ENCODE assay signal across 8 cellular contexts in the genomic region with DNA sequence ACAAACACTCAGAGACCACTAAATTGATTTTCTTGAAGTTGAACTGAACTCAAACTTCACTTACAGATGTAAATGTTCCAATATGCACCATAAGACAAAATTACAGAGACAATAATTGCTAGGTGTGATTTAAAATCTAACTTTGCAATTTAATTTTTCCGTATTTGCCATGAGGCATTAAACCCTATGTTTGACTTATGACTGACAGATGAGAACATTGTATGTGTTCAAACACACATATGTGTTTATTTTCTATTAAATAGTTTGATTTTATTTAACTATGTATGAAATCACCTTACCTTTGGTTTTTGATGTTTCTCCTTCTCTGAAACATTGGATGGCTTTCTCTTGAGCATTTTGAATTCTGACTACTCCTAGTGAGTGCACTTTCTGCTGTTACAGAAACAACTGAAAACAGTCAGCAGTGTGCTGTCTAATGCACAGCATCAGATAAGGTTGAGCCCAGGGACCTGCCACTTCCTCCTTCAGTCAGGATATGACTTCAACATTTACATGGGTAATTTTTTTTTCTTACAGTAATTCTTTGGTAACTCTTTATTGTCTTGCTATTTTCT. TPM values are rescaled to one million over a fixed set of nuclear protein-coding genes. Genes with fewer than 3 reads are reported as not detected.
A peak's percentile ranks its signal among the peaks of the same experiment; 100 is the strongest.
DNase-seq lines count a peak whose midpoint lies in the region; ATAC-seq lines count a peak whose summit lies in the region.

TSS of gene SAMSN1 (minus strand) at position 410 of the 575 bp plus-strand sequence. CDS start at position 356, 54 bp downstream.

- ATAC-seq in GM18858 (IDR thresholded peaks at IDR 0.05; ENCODE audit: unreplicated experiment) (peak; percentile 86), HG02938 (IDR thresholded peaks at IDR 0.05; ENCODE audit: unreplicated experiment) (peak; percentile 94)
- ATAC-seq in naive thymus-derived CD8-positive, alpha-beta T cell: peak; percentile 93 to 95

- POLR2A ChIA-PET in naive thymus-derived CD8-positive, alpha-beta T cell (lab: Charles Lee): no interaction called here

- H3K4me1 Mint-ChIP-seq in activated naive CD8-positive, alpha-beta T cell treated with anti-CD3 and anti-CD28 coated beads for 36 hours: peaks cover 54% of the 10 kb centered on the region
- H3K4me1 Mint-ChIP-seq in naive thymus-derived CD8-positive, alpha-beta T cell: peaks cover 21 to 72% (median 41%) of the 10 kb centered on the region in 4 donors

- no peaks in the 10 kb centered on the region for H3K27me3 Mint-ChIP-seq in activated naive CD8-positive, alpha-beta T cell treated with anti-CD3 and anti-CD28 coated beads for 36 hours
- H3K27me3 Mint-ChIP-seq in naive thymus-derived CD8-positive, alpha-beta T cell: no peaks in the 10 kb centered on the region

- DNase-seq in SIG-M5 treated with dmso at 0.1 percent for 504 hours (lab: John Stamatoyannopoulos, UW; ENCODE audit: unreplicated experiment): peak; percentile 87
- DNase-seq in activated naive CD8-positive, alpha-beta T cell treated with anti-CD3 and anti-CD28 coated beads for 36 hours: peak; percentile 62
- DNase-seq in naive thymus-derived CD8-positive, alpha-beta T cell: peak in 9 of 10 donors; percentile 35 to 81 (median 66)
- no peak for DNase-seq in NCI-H2029 (lab: John Stamatoyannopoulos, UW)
- no peak for DNase-seq in EL
- DNase-seq in NCI-H1930 (lab: John Stamatoyannopoulos, UW): no peak

- H3K27ac Mint-ChIP-seq in activated naive CD8-positive, alpha-beta T cell treated with anti-CD3 and anti-CD28 coated beads for 36 hours: peak within 1 kb of the TSS; percentile 97
- H3K27ac Mint-ChIP-seq in naive thymus-derived CD8-positive, alpha-beta T cell: peak within 1 kb of the TSS; percentile 71 to 99 (median 93)

- H3K9me3 Mint-ChIP-seq in activated naive CD8-positive, alpha-beta T cell treated with anti-CD3 and anti-CD28 coated beads for 36 hours: peaks cover 2% of the 10 kb centered on the region
- H3K9me3 Mint-ChIP-seq in naive thymus-derived CD8-positive, alpha-beta T cell: no peaks in the 10 kb centered on the region

- peak within 1 kb of the TSS; percentile 94 for H3K4me3 Mint-ChIP-seq in activated naive CD8-positive, alpha-beta T cell treated with anti-CD3 and anti-CD28 coated beads for 36 hours
- peak within 1 kb of the TSS; percentile 74 to 100 (median 92) for H3K4me3 Mint-ChIP-seq in naive thymus-derived CD8-positive, alpha-beta T cell

- peaks cover 36% of the 10 kb centered on the region for H3K36me3 Mint-ChIP-seq in activated naive CD8-positive, alpha-beta T cell treated with anti-CD3 and anti-CD28 coated beads for 36 hours
- no peaks in the 10 kb centered on the region for H3K36me3 Mint-ChIP-seq in naive thymus-derived CD8-positive, alpha-beta T cell

RNA-seq across cellular contexts. Expression of gene SAMSN1, which starts in this region (rescaled TPM):
- 100 to 1,000 TPM; 113 to 119 TPM for total RNA-seq in activated naive CD8-positive, alpha-beta T cell treated with anti-CD3 and anti-CD28 coated beads for 36 hours
- total RNA-seq in naive thymus-derived CD8-positive, alpha-beta T cell: 10 to 100 TPM; 27.0 to 27.9 TPM
- 10 to 100 TPM; 16.1 to 23.6 (median 20.4) TPM for polyA plus RNA-seq in naive thymus-derived CD8-positive, alpha-beta T cell

Comparison
In these comparisons a context has a peak if more than half of its experiments do, and no peak if none do; other contexts are left out.
1. DNase-seq: peak in SIG-M5 treated with dmso at 0.1 percent for 504 hours (single experiment), activated naive CD8-positive, alpha-beta T cell treated with anti-CD3 and anti-CD28 coated beads for 36 hours (single experiment) and naive thymus-derived CD8-positive, alpha-beta T cell (9 of 10); none in NCI-H2029 (single experiment), EL (single experiment) and NCI-H1930 (0 of 2).
2. Peak in every context shown above with its lines, with median percentiles within 50 percentile points of each other: ATAC-seq.